In genomic region chr2:241149925-241150659, GRCh38 we compare ENCODE assay signal across 8 cellular contexts. TPM values are rescaled to one million over a fixed set of nuclear protein-coding genes. Genes with fewer than 3 reads are reported as not detected.
DNase-seq lines count a peak whose midpoint lies in the region; ATAC-seq, FAIRE-seq and TF ChIP-seq lines count a peak whose summit lies in the region.

PPP1R7 (plus strand) TSS chr2:241150467; CDS start chr2:241150496, 29 bp downstream.

- peak within 1 kb of the TSS; percentile 94 for H3K4me3 ChIP-seq in OCI-LY7 (ENCODE audit: low read depth, low read length, poor library complexity, severe bottlenecking)
- peak within 1 kb of the TSS; percentile 76 to 85 (median 78) for H3K4me3 ChIP-seq in endothelial cell of umbilical vein (replicated peaks in 1 of 3; ENCODE audit: insufficient read depth in 1 of 3, low read depth in 1 of 3, low read length in 3 of 3)
- peak within 1 kb of the TSS; percentile 78 for H3K4me3 ChIP-seq in mononuclear cell (ENCODE audit: low read length)

- H3K27me3 ChIP-seq in endothelial cell of umbilical vein (ENCODE audit: control insufficient read depth in 2 of 2, insufficient read depth in 2 of 2, low read length in 2 of 2) (no peaks in the 10 kb centered on the region), mononuclear cell (ENCODE audit: insufficient read depth, low read length) (no peaks in the 10 kb centered on the region)

- H3K27ac ChIP-seq in OCI-LY7 (ENCODE audit: low read depth, low read length, poor library complexity, severe bottlenecking) (peak within 1 kb of the TSS; percentile 35), endothelial cell of umbilical vein (ENCODE audit: insufficient read depth, low read depth, low read length) (no peak within 1 kb of the TSS)

- H3K79me2 ChIP-seq in OCI-LY7 (ENCODE audit: insufficient read depth, low read depth, low read length) (peaks cover 40% of the 10 kb centered on the region; the same call in 1 of the 2 replicates), endothelial cell of umbilical vein (ENCODE audit: control insufficient read depth, insufficient read depth, low read length) (peaks cover 13% of the 10 kb centered on the region)

- no peak for TF ChIP-seq CTCF in OCI-LY7 (conservative IDR thresholded peaks at IDR 0.05; ENCODE audit: low read length)
- TF ChIP-seq CTCF in endothelial cell of umbilical vein (IDR thresholded peaks at IDR 0.05; ENCODE audit: extremely low read depth in 1 of 2, insufficient read depth in 1 of 2, low read depth in 1 of 2, low read length in 2 of 2), result peak in 1 of 2 donors; percentile 16

- H3K9ac ChIP-seq in endothelial cell of umbilical vein (replicated peaks; ENCODE audit: extremely low read depth, insufficient read depth, low read length), result peak within 1 kb of the TSS; percentile 40

- H3K36me3 ChIP-seq in OCI-LY7 (ENCODE audit: insufficient read depth, low read length), result peaks cover 13% of the 10 kb centered on the region
- peaks cover 2% of the 10 kb centered on the region in 2 experiments for H3K36me3 ChIP-seq in endothelial cell of umbilical vein (ENCODE audit: control insufficient read depth in 2 of 2, extremely low read depth in 1 of 2, insufficient read depth in 2 of 2, low read length in 2 of 2)

- peak within 1 kb of the TSS; percentile 95 for H3K4me2 ChIP-seq in OCI-LY7 (ENCODE audit: low read length)
- peak within 1 kb of the TSS; percentile 93 for H3K4me2 ChIP-seq in endothelial cell of umbilical vein (ENCODE audit: insufficient read depth, low read length)

- BruUV-seq in OCI-LY7 (replicated peaks; lab: Mats Ljungman, UMichigan) (no TSS peak), endothelial cell of umbilical vein (replicated peaks; lab: Mats Ljungman, UMichigan) (no TSS peak)

- H3K9me2 ChIP-seq in OCI-LY7 (ENCODE audit: insufficient read depth, low read length), result no peaks in the 10 kb centered on the region

- dilution Hi-C loops in endothelial cell of umbilical vein (cut with MboI; ENCODE audit: extremely low pct_ligation_motif_present, low sequenced_read_pairs), result no loop called here

- peak; percentile 74 for TF ChIP-seq POLR2A in endothelial cell of umbilical vein (IDR thresholded peaks at IDR 0.05; ENCODE audit: low read depth, low read length)

- peak within 1 kb of the TSS; percentile 86 for H2AFZ ChIP-seq in OCI-LY7 (ENCODE audit: low read length)
- peak within 1 kb of the TSS; percentile 95 for H2AFZ ChIP-seq in endothelial cell of umbilical vein (ENCODE audit: low read depth, low read length)

- DNase-seq in DMS114 treated with DMSO at 0.1 percent for 48 hours (lab: John Stamatoyannopoulos, UW; ENCODE audit: unreplicated experiment) (peak; percentile 90), HuH-7.5 (ENCODE audit: low spot score) (peak; percentile 98), OCI-LY7 (ENCODE audit: low spot score) (peak; percentile 96), activated T-cell treated with anti-CD3 and anti-CD28 coated beads for 1 hour (ENCODE audit: low read depth) (peak; percentile 89), endothelial cell of umbilical vein (ENCODE audit: low read depth, low spot score) (peak; percentile 95)
- DNase-seq in stimulated activated CD8-positive, alpha-beta memory T cell treated with anti-CD3 and anti-CD28 coated beads, Interleukin-4, amount 100 ng/mL, for 1 hour (ENCODE audit: low read depth in 2 of 2, low spot score in 1 of 2), result peak; percentile 75 to 90

- H4K20me1 ChIP-seq in OCI-LY7 (ENCODE audit: insufficient read depth, low read length) (peaks cover 16% of the 10 kb centered on the region), endothelial cell of umbilical vein (replicated peaks; ENCODE audit: control insufficient read depth, extremely low read depth, insufficient read depth, low read length) (no peaks in the 10 kb centered on the region)

- CTCF ChIA-PET in OCI-LY7 (lab: Charles Lee; ENCODE audit: unreplicated experiment) (no interaction called here), endothelial cell of umbilical vein (lab: Charles Lee) (interaction anchor here (0.9 to 1.7 kb wide), 3 partner anchors 72 to 299 kb away, joined by 3 to 7 read pairs (median 3); no protein-coding TSS in a partner anchor)

- POLR2A ChIA-PET in OCI-LY7 (lab: Charles Lee) (interaction anchor here (0.6 to 1.0 kb wide), 3 partner anchors 49 to 356 kb away, joined by 3 to 8 read pairs (median 4); no protein-coding TSS in a partner anchor), endothelial cell of umbilical vein (lab: Charles Lee) (interaction anchor here (1.0 kb wide), 1 partner anchor 165 kb away, joined by 4 read pairs; the partner anchor contains the start of gene HDLBP)

- peak; percentile 67 for ATAC-seq in GM21526 (IDR thresholded peaks at IDR 0.05; ENCODE audit: low FRiP score, unreplicated experiment)

- H3K4me1 ChIP-seq in OCI-LY7 (ENCODE audit: insufficient read depth, low read length, poor library complexity, severe bottlenecking) (peaks cover 37% of the 10 kb centered on the region), endothelial cell of umbilical vein (ENCODE audit: control insufficient read depth, extremely low read depth, insufficient read depth, low read length) (peaks cover 15% of the 10 kb centered on the region), mononuclear cell (ENCODE audit: insufficient read depth, low read length) (peaks cover 24% of the 10 kb centered on the region)

- intact Hi-C loops in OCI-LY7 (cut with micrococcal nuclease; ENCODE audit: unreplicated experiment), result loop anchor here (1.0 to 10.0 kb wide), 2 partner anchors 48 to 735 kb away; partner anchors contain the start of gene MTERF4
- intact Hi-C loops in endothelial cell of umbilical vein (cut with micrococcal nuclease), result loop anchor here (1.0 to 10.0 kb wide), 8 partner anchors 7 to 582 kb away; partner anchors contain the start of genes D2HGDH, HDLBP, MTERF4 and SEPTIN2

- no peaks in the 10 kb centered on the region for H3K9me3 ChIP-seq in OCI-LY7 (ENCODE audit: low read length)
- no peaks in the 10 kb centered on the region for H3K9me3 ChIP-seq in endothelial cell of umbilical vein (replicated peaks; ENCODE audit: control insufficient read depth, insufficient read depth, low read length)
- no peaks in the 10 kb centered on the region for H3K9me3 ChIP-seq in mononuclear cell (ENCODE audit: low read depth, low read length)

- FAIRE-seq in endothelial cell of umbilical vein (lab: Jason Lieb, UNC), result peak; percentile 95

- no peaks in the 10 kb centered on the region for H3K9me1 ChIP-seq in endothelial cell of umbilical vein (replicated peaks; ENCODE audit: control insufficient read depth, extremely low read depth, insufficient read depth, low read length)

TF ChIP-seq in endothelial cell of umbilical vein, 7 proteins besides CTCF, POLR2A, EP300 and RAD21:
- TF ChIP-seq JUN (IDR thresholded peaks at IDR 0.05; ENCODE audit: borderline replicate concordance, insufficient read depth, insufficient read length, low read depth), result no peak
- peak; percentile 30 for TF ChIP-seq MAX (IDR thresholded peaks at IDR 0.05; ENCODE audit: insufficient read depth, insufficient read length)
- peak; percentile 67 for TF ChIP-seq POLR2AphosphoS5 (IDR thresholded peaks at IDR 0.05; ENCODE audit: insufficient read depth, low read depth, low read length)
- TF ChIP-seq FOS (IDR thresholded peaks at IDR 0.05; ENCODE audit: borderline replicate concordance, insufficient read depth, low read length), result no peak

RNA-seq across cellular contexts. Expression of gene PPP1R7, which starts in this region (rescaled TPM):
- total RNA-seq in OCI-LY7 (2014; rRNA removed; shearing (Covaris generic)), result 46.0 and 61.4 TPM in 2 replicates
- total RNA-seq in OCI-LY7 (2022) (82.0 and 97.1 TPM in 2 replicates), endothelial cell of umbilical vein (60.8 and 68.2 TPM in 2 replicates), mononuclear cell (27.2 TPM)
- 25.0 and 30.3 TPM in 2 replicates for polyA plus RNA-seq in endothelial cell of umbilical vein
- polyA plus RNA-seq in endothelial cell of umbilical vein (2011; cell fraction: cytosol; rRNA removed), result 51.8 and 63.8 TPM in 2 replicates
- 38.6 and 60.6 TPM in 2 replicates for polyA plus RNA-seq in endothelial cell of umbilical vein (2011; cell fraction: nucleus; rRNA removed)
- 115 and 116 TPM in 2 replicates for polyA plus RNA-seq in endothelial cell of umbilical vein (2012)
- 26.3 and 48.1 TPM in 2 replicates for polyA minus RNA-seq in endothelial cell of umbilical vein
- 31.2 TPM for polyA minus RNA-seq in endothelial cell of umbilical vein (2011; cell fraction: cytosol; rRNA and poly(A)+ RNA removed)
- 5.3 and 10.6 TPM in 2 replicates for polyA minus RNA-seq in endothelial cell of umbilical vein (2011; cell fraction: nucleus; rRNA and poly(A)+ RNA removed)
